ENCODE assay signal across 8 cellular contexts in genomic region chr16:86401119-86401518, GRCh38.
"Had no signal": no experiment of that assay in that cellular context is flagged by ENCODE, and none has a peak within 500 bp of the region (broad histone marks: within the 10 kb centered on the region; RNA-seq: fewer than 3 reads in every experiment).

No MANE protein-coding gene starts in this region.

- H3K4me3 ChIP-seq: GM23248 had no signal

- FAIRE-seq: H54 had no signal

- H3K4me2 ChIP-seq: KMS-11 had no signal

- DNase-seq: GM23248, GOT3, H9, HCEC 1CT, KBM-7 had no signal

- H3K9ac ChIP-seq: GM23248, KMS-11 had no signal

- H3K27ac ChIP-seq: GM23248, HL-60, KMS-11 had no signal

- H2AFZ ChIP-seq: GM23248 had no signal
